ENCODE assay signal across 8 cellular contexts in the genomic region with DNA sequence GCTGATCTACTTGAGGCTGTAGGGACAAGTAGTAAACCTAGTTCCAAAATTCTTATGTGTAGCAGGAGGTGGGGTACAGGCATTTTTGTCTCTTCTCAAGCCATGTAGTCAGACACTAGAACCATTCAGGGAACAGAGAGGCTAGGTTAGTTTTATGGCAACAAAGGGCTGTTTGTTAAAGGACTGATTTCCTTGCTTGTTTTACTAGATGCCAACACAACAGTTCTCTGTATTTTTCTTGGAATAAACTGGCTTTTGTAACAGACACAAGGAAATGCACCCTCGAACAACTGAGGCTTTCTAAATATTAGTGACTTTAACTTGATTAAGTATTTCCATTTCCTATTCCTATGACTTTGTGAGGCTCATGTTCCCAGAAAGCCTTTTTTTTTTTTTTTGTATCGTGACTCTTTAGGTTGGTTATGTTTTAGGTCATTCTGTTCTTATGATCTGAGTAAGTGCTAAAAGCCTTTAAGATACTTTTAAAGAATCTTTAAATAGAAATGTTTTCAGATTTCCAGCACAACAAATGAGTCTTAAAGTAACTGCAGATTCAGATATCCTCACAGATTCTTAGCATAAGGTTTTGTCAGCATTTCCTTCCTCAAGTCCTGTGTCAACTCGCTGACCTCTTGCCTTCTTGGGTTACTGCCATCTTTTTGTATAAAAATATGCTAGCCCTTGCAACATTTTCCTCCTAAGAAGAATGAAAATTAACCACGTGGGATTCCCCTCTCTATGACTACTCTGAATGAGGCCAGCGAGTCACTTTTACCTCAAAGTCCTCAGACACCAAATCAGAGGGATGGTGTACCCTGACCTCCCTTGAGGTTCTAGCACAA.
A peak's percentile ranks its signal among the peaks of the same experiment; 100 is the strongest.
DNase-seq lines count a peak whose midpoint lies in the region; ATAC-seq, FAIRE-seq and TF ChIP-seq lines count a peak whose summit lies in the region.

No MANE protein-coding gene starts in this region.

- no peak for TF ChIP-seq CTCF in endothelial cell of umbilical vein (IDR thresholded peaks at IDR 0.05; ENCODE audit: extremely low read depth in 1 of 2, insufficient read depth in 1 of 2, low read depth in 1 of 2, low read length in 2 of 2)
- no peak for TF ChIP-seq CTCF in nephron progenitor cell (IDR thresholded peaks at IDR 0.05)

- no peak for TF ChIP-seq POLR2A in endothelial cell of umbilical vein (IDR thresholded peaks at IDR 0.05; ENCODE audit: low read depth, low read length)

- peaks cover 38% of the 10 kb centered on the region for H3K4me1 ChIP-seq in endothelial cell of umbilical vein (ENCODE audit: control insufficient read depth, extremely low read depth, insufficient read depth, low read length)

- intact Hi-C loops in endothelial cell of umbilical vein (cut with micrococcal nuclease), result loop anchor here (2.0 to 10.0 kb wide), 2 partner anchors 15 to 253 kb away; no protein-coding TSS in a partner anchor

- peaks cover 30% of the 10 kb centered on the region for H3K9me3 Mint-ChIP-seq in nephron progenitor cell
- peaks cover 0 to 7% (median 1%) of the 10 kb centered on the region in 6 donors for H3K9me3 Mint-ChIP-seq in immature natural killer cell

- no peaks in the 10 kb centered on the region for H3K27me3 ChIP-seq in endothelial cell of umbilical vein (ENCODE audit: control insufficient read depth in 2 of 2, insufficient read depth in 2 of 2, low read length in 2 of 2)

- CTCF ChIA-PET in endothelial cell of umbilical vein (lab: Charles Lee), result interaction anchor here (0.6 to 1.3 kb wide), 6 partner anchors 15 to 271 kb away, joined by 3 to 6 read pairs (median 3); partner anchors contain the start of gene CCDC83

- H3K4me1 Mint-ChIP-seq in nephron progenitor cell (peaks cover 14% of the 10 kb centered on the region), immature natural killer cell (peaks cover 16 to 30% of the 10 kb centered on the region in 2 donors)

- H3K27ac ChIP-seq in endothelial cell of umbilical vein (ENCODE audit: insufficient read depth, low read depth, low read length), result peak overlapping the region; percentile 60

- H3K79me2 ChIP-seq in endothelial cell of umbilical vein (ENCODE audit: control insufficient read depth, insufficient read depth, low read length), result no peaks in the 10 kb centered on the region

- no peaks in the 10 kb centered on the region for H3K36me3 ChIP-seq in endothelial cell of umbilical vein (ENCODE audit: control insufficient read depth in 2 of 2, extremely low read depth in 1 of 2, insufficient read depth in 2 of 2, low read length in 2 of 2)

- peak overlapping the region; percentile 20 for H3K9ac ChIP-seq in endothelial cell of umbilical vein (replicated peaks; ENCODE audit: extremely low read depth, insufficient read depth, low read length)

- H3K9me3 ChIP-seq in endothelial cell of umbilical vein (replicated peaks; ENCODE audit: control insufficient read depth, insufficient read depth, low read length), result no peaks in the 10 kb centered on the region

- dilution Hi-C loops in endothelial cell of umbilical vein (cut with MboI; ENCODE audit: extremely low pct_ligation_motif_present, low sequenced_read_pairs), result no loop called here

- H3K27ac Mint-ChIP-seq in nephron progenitor cell (peak overlapping the region; percentile 91), immature natural killer cell (no peak overlapping the region)

- H3K27me3 Mint-ChIP-seq in nephron progenitor cell (ENCODE audit: low read depth, poor library complexity) (peaks cover 3% of the 10 kb centered on the region), immature natural killer cell (ENCODE audit: low read depth in 3 of 3) (peaks cover 0 to 25% (median 14%) of the 10 kb centered on the region in 3 donors)

- BruUV-seq in endothelial cell of umbilical vein (replicated peaks; lab: Mats Ljungman, UMichigan), result no TSS peak

- FAIRE-seq in endothelial cell of umbilical vein (lab: Jason Lieb, UNC), result peak; percentile 94

- no peaks in the 10 kb centered on the region for H4K20me1 ChIP-seq in endothelial cell of umbilical vein (replicated peaks; ENCODE audit: control insufficient read depth, extremely low read depth, insufficient read depth, low read length)

- POLR2A ChIA-PET in endothelial cell of umbilical vein (lab: Charles Lee), result no interaction called here

- DNase-seq in stimulated activated CD4-positive, alpha-beta T cell treated with anti-CD3 and anti-CD28 coated beads, Interleukin-1b, Interleukin-23, amount 100 ng/mL, for 48 hours, result peak; percentile 56
- no peak for DNase-seq in stimulated activated CD4-positive, alpha-beta T cell treated with anti-CD3 and anti-CD28 coated beads, Interleukin-12 subunit alpha, Interleukin-12 subunit beta, amount 100 ng/mL, for 4 hours
- DNase-seq in NOMO-1 treated with dmso at 0.1 percent for 144 hours (lab: John Stamatoyannopoulos, UW; ENCODE audit: unreplicated experiment) (peak; percentile 24), endothelial cell of umbilical vein (ENCODE audit: low read depth, low spot score) (peak; percentile 97), nephron progenitor cell (no peak), immature natural killer cell (no peak)
- DNase-seq in stimulated activated naive CD4-positive, alpha-beta T cell (lab: John Stamatoyannopoulos, UW), result no peak

- peak overlapping the region; percentile 62 for H3K4me2 ChIP-seq in endothelial cell of umbilical vein (ENCODE audit: insufficient read depth, low read length)

- H3K4me3 Mint-ChIP-seq in nephron progenitor cell (no peak overlapping the region), immature natural killer cell (no peak overlapping the region)

- H2AFZ ChIP-seq in endothelial cell of umbilical vein (ENCODE audit: low read depth, low read length), result no peak overlapping the region

- peaks cover 30% of the 10 kb centered on the region for H3K36me3 Mint-ChIP-seq in nephron progenitor cell (ENCODE audit: low read depth)
- peaks cover 0 to 5% (median 4%) of the 10 kb centered on the region in 3 donors for H3K36me3 Mint-ChIP-seq in immature natural killer cell

- H3K9me1 ChIP-seq in endothelial cell of umbilical vein (replicated peaks; ENCODE audit: control insufficient read depth, extremely low read depth, insufficient read depth, low read length), result no peaks in the 10 kb centered on the region

- no peak for ATAC-seq in HG03159 (IDR thresholded peaks at IDR 0.05; ENCODE audit: unreplicated experiment)

- H3K4me3 ChIP-seq in endothelial cell of umbilical vein (replicated peaks in 1 of 3; ENCODE audit: insufficient read depth in 1 of 3, low read depth in 1 of 3, low read length in 3 of 3), result no peak overlapping the region

TF ChIP-seq in endothelial cell of umbilical vein, 7 proteins besides CTCF, POLR2A, EP300 and RAD21:
- TF ChIP-seq GATA2 (IDR thresholded peaks at IDR 0.05; ENCODE audit: insufficient read depth, insufficient read length, low read depth, low read length) (peak; percentile 32), MAX (IDR thresholded peaks at IDR 0.05; ENCODE audit: insufficient read depth, insufficient read length) (peak; percentile 61), FOS (IDR thresholded peaks at IDR 0.05; ENCODE audit: borderline replicate concordance, insufficient read depth, low read length) (peak; percentile 42), POLR2AphosphoS5 (IDR thresholded peaks at IDR 0.05; ENCODE audit: insufficient read depth, low read depth, low read length) (peak; percentile 22), JUN (IDR thresholded peaks at IDR 0.05; ENCODE audit: borderline replicate concordance, insufficient read depth, insufficient read length, low read depth) (peak; percentile 50), EZH2 (IDR thresholded peaks at IDR 0.05; ENCODE audit: borderline replicate concordance, low read depth, low read length, severe bottlenecking) (no peak), MYC (IDR thresholded peaks at IDR 0.05; ENCODE audit: low read depth, low read length) (no peak)

Comparison
In these comparisons a context has a peak if more than half of its experiments do, and no peak if none do; other contexts are left out.
1. DNase-seq: peak in stimulated activated CD4-positive, alpha-beta T cell treated with anti-CD3 and anti-CD28 coated beads, Interleukin-1b, Interleukin-23, amount 100 ng/mL, for 48 hours (single experiment), NOMO-1 treated with dmso at 0.1 percent for 144 hours (single experiment) and endothelial cell of umbilical vein (single experiment); none in stimulated activated CD4-positive, alpha-beta T cell treated with anti-CD3 and anti-CD28 coated beads, Interleukin-12 subunit alpha, Interleukin-12 subunit beta, amount 100 ng/mL, for 4 hours (single experiment), nephron progenitor cell (single experiment), immature natural killer cell (0 of 3) and stimulated activated naive CD4-positive, alpha-beta T cell (0 of 6).